1 cellular context compared by ENCODE assay signal in genomic region chr16:15482748-15483118, GRCh38.
TF ChIP-seq lines count a peak whose summit lies in the region.

No MANE protein-coding gene starts in this region.

TF ChIP-seq in HepG2, 621 proteins besides CTCF, POLR2A, EP300 and RAD21:
- TF ChIP-seq, protein P1, sequence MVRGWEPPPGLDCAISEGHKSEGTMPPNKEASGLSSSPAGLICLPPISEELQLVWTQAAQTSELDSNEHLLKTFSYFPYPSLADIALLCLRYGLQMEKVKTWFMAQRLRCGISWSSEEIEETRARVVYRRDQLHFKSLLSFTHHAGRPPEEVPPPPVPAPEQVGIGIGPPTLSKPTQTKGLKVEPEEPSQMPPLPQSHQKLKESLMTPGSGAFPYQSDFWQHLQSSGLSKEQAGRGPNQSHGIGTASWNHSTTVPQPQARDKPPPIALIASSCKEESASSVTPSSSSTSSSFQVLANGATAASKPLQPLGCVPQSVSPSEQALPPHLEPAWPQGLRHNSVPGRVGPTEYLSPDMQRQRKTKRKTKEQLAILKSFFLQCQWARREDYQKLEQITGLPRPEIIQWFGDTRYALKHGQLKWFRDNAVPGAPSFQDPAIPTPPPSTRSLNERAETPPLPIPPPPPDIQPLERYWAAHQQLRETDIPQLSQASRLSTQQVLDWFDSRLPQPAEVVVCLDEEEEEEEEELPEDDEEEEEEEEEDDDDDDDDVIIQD (CRISPR knock-in tag; IDR thresholded peaks at IDR 0.05; ENCODE audit: low read depth) = no peak
- no peak for TF ChIP-seq HHEX (CRISPR knock-in tag; IDR thresholded peaks at IDR 0.05)
- TF ChIP-seq DMTF1 (CRISPR knock-in tag; IDR thresholded peaks at IDR 0.05) = no peak
- 0 out of 2 replicates have a peak, but pooled peaks have one; percentile 43 for TF ChIP-seq ADNP (CRISPR knock-in tag; IDR thresholded peaks at IDR 0.05)
- TF ChIP-seq, protein P2, sequence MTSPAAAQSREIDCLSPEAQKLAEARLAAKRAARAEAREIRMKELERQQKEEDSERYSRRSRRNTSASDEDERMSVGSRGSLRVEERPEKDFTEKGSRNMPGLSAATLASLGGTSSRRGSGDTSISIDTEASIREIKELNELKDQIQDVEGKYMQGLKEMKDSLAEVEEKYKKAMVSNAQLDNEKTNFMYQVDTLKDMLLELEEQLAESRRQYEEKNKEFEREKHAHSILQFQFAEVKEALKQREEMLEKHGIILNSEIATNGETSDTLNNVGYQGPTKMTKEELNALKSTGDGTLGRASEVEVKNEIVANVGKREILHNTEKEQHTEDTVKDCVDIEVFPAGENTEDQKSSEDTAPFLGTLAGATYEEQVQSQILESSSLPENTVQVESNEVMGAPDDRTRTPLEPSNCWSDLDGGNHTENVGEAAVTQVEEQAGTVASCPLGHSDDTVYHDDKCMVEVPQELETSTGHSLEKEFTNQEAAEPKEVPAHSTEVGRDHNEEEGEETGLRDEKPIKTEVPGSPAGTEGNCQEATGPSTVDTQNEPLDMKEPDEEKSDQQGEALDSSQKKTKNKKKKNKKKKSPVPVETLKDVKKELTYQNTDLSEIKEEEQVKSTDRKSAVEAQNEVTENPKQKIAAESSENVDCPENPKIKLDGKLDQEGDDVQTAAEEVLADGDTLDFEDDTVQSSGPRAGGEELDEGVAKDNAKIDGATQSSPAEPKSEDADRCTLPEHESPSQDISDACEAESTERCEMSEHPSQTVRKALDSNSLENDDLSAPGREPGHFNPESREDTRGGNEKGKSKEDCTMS (CRISPR knock-in tag; conservative IDR thresholded peaks at IDR 0.05) = no peak
- peak; percentile 81 for TF ChIP-seq CHD4 (IDR thresholded peaks at IDR 0.05; ENCODE audit: borderline replicate concordance, low read length)
- peak; percentile 96 for TF ChIP-seq ZNF629 (CRISPR knock-in tag; conservative IDR thresholded peaks at IDR 0.05)
- no peak for TF ChIP-seq NCOA1 (CRISPR knock-in tag; IDR thresholded peaks at IDR 0.05)
- TF ChIP-seq ZNF609 (CRISPR knock-in tag; IDR thresholded peaks at IDR 0.05; ENCODE audit: borderline replicate concordance) = no peak
- TF ChIP-seq ZFP36 (IDR thresholded peaks at IDR 0.05; ENCODE audit: borderline replicate concordance, low read depth, low read length, partially characterized antibody) = no peak
- no peak for TF ChIP-seq THAP8 (CRISPR knock-in tag; IDR thresholded peaks at IDR 0.05; ENCODE audit: borderline replicate concordance)
- TF ChIP-seq CBX2 (IDR thresholded peaks at IDR 0.05; ENCODE audit: low read depth, low read length) = no peak
- TF ChIP-seq CBX2 (CRISPR knock-in tag; IDR thresholded peaks at IDR 0.05; ENCODE audit: low read depth) = no peak
- peak; percentile 51; the same call in 1 of the 2 replicates for TF ChIP-seq ZMYM2 (CRISPR knock-in tag; IDR thresholded peaks at IDR 0.05)
- TF ChIP-seq ZNF430 (CRISPR knock-in tag; IDR thresholded peaks at IDR 0.05) = no peak; the same call in 1 of the 2 replicates
- no peak for TF ChIP-seq KDM2A (CRISPR knock-in tag; IDR thresholded peaks at IDR 0.05; ENCODE audit: borderline replicate concordance, low read depth)
- TF ChIP-seq HMGXB4 (CRISPR knock-in tag; IDR thresholded peaks at IDR 0.05; ENCODE audit: borderline replicate concordance in 1 of 2, low read depth in 1 of 2) = no peak
- no peak for TF ChIP-seq NR2C2 (CRISPR knock-in tag; IDR thresholded peaks at IDR 0.05; ENCODE audit: borderline replicate concordance)
- no peak for TF ChIP-seq ZSCAN20 (CRISPR knock-in tag; IDR thresholded peaks at IDR 0.05; ENCODE audit: borderline replicate concordance)
- TF ChIP-seq ZNF761 (CRISPR knock-in tag; conservative IDR thresholded peaks at IDR 0.05) = 0 out of 2 replicates have a peak, but pooled peaks have one; percentile 19
- TF ChIP-seq MEIS1 (CRISPR knock-in tag; IDR thresholded peaks at IDR 0.05; ENCODE audit: borderline replicate concordance) = no peak
- 0 out of 2 replicates have a peak, but pooled peaks have one; percentile 5 for TF ChIP-seq THYN1 (CRISPR knock-in tag; IDR thresholded peaks at IDR 0.05; ENCODE audit: borderline replicate concordance, low read depth)
TF ChIP-seq in HepG2: peak in this region for 6.
